ENCODE assay signal across 1 cellular context in the genomic region with DNA sequence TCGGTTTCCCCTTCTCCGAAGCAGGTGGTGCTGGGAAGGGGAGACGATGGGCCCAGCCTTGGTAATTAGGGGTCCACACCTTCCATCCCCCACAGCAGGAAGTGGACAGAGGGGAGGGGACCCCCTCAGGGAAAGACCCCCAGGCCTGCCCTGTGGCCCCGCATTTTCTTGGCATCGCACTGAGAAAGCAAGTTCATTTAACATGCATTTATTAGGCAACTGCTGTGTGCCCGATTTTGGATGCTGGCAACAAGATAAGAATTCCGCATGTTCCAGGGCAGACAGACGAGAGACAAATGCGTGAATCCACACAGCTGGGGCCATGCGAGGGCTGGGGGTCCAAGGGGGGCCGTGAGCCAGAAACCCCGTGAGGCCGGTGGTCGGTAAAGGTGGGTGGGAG.
TF ChIP-seq lines count a peak whose summit lies in the region.

No MANE protein-coding gene starts in this region.

TF ChIP-seq in K562, 482 proteins besides CTCF, POLR2A, EP300 and RAD21 (continued from another document):
- TF ChIP-seq, protein P1, sequence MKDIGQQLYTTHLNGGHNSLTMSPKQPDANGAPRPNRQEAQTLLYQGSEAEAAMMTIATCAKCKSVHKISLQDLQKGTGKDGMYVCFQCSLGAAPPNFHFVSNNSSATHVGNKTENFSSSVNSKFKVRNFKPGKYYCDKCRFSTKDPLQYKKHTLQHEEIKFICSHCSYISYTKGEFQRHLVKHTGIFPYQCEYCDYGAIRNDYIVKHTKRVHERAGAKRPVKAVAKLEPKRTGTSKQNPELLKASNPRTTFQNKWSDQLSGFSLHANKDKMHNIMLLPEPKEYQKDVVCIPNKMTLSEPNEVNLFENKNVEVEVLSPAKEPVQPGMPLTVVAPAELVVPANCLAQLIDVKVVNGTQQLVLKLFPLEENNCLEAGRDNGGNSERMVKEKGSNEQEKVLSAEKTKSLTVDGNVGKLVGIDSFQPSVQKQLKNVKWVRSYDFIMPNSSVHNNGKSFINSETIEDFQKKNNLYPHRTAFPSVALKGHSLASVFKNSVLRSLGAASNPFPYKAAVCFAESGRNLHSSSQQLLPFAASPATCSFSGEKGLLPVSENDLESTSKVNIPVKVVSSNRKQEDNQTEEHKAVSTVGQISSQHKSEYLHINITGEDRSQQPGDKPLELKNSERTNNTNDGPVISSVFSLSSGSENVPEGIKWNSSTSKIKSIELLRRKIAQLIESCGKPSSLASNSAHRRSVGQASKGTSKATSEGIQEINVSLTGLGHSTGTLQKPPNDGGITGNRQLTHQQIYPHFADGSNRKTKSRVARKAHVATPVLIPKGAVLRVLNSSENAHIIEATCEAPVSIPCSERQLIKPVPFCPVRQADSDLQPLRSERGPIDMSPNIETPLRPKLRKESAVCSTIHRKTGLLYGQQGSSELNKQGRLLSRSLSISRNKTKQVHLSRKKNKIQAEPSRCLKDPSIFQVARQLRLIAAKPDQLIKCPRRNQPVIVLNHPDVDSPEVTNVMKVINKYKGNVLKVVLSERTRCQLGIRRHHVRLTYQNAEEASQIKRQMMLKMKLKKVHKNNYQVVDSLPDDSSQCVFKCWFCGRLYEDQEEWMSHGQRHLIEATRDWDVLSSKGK (CRISPR knock-in tag; IDR thresholded peaks at IDR 0.05), result no peak
- 0 out of 2 replicates have a peak, but pooled peaks have one; percentile 14 for TF ChIP-seq KLF13 (tag; IDR thresholded peaks at IDR 0.05; ENCODE audit: borderline replicate concordance, low read depth)
- TF ChIP-seq SRSF7 (optimal IDR thresholded peaks at IDR 0.05; ENCODE audit: low read depth, low read length), result no peak
- TF ChIP-seq MCM2 (IDR thresholded peaks at IDR 0.05; ENCODE audit: low read depth), result no peak
- TF ChIP-seq ZNF785 (CRISPR knock-in tag; IDR thresholded peaks at IDR 0.05), result no peak
- TF ChIP-seq RBM39 (optimal IDR thresholded peaks at IDR 0.05; ENCODE audit: low read depth, low read length), result no peak
- TF ChIP-seq HDAC1 (IDR thresholded peaks at IDR 0.05), result no peak
- no peak for TF ChIP-seq KDM2B (CRISPR knock-in tag; IDR thresholded peaks at IDR 0.05)
- TF ChIP-seq BMI1 (IDR thresholded peaks at IDR 0.05; ENCODE audit: low read length), result no peak
- no peak for TF ChIP-seq GABPB1 (CRISPR knock-in tag; IDR thresholded peaks at IDR 0.05)
- TF ChIP-seq, protein P2, sequence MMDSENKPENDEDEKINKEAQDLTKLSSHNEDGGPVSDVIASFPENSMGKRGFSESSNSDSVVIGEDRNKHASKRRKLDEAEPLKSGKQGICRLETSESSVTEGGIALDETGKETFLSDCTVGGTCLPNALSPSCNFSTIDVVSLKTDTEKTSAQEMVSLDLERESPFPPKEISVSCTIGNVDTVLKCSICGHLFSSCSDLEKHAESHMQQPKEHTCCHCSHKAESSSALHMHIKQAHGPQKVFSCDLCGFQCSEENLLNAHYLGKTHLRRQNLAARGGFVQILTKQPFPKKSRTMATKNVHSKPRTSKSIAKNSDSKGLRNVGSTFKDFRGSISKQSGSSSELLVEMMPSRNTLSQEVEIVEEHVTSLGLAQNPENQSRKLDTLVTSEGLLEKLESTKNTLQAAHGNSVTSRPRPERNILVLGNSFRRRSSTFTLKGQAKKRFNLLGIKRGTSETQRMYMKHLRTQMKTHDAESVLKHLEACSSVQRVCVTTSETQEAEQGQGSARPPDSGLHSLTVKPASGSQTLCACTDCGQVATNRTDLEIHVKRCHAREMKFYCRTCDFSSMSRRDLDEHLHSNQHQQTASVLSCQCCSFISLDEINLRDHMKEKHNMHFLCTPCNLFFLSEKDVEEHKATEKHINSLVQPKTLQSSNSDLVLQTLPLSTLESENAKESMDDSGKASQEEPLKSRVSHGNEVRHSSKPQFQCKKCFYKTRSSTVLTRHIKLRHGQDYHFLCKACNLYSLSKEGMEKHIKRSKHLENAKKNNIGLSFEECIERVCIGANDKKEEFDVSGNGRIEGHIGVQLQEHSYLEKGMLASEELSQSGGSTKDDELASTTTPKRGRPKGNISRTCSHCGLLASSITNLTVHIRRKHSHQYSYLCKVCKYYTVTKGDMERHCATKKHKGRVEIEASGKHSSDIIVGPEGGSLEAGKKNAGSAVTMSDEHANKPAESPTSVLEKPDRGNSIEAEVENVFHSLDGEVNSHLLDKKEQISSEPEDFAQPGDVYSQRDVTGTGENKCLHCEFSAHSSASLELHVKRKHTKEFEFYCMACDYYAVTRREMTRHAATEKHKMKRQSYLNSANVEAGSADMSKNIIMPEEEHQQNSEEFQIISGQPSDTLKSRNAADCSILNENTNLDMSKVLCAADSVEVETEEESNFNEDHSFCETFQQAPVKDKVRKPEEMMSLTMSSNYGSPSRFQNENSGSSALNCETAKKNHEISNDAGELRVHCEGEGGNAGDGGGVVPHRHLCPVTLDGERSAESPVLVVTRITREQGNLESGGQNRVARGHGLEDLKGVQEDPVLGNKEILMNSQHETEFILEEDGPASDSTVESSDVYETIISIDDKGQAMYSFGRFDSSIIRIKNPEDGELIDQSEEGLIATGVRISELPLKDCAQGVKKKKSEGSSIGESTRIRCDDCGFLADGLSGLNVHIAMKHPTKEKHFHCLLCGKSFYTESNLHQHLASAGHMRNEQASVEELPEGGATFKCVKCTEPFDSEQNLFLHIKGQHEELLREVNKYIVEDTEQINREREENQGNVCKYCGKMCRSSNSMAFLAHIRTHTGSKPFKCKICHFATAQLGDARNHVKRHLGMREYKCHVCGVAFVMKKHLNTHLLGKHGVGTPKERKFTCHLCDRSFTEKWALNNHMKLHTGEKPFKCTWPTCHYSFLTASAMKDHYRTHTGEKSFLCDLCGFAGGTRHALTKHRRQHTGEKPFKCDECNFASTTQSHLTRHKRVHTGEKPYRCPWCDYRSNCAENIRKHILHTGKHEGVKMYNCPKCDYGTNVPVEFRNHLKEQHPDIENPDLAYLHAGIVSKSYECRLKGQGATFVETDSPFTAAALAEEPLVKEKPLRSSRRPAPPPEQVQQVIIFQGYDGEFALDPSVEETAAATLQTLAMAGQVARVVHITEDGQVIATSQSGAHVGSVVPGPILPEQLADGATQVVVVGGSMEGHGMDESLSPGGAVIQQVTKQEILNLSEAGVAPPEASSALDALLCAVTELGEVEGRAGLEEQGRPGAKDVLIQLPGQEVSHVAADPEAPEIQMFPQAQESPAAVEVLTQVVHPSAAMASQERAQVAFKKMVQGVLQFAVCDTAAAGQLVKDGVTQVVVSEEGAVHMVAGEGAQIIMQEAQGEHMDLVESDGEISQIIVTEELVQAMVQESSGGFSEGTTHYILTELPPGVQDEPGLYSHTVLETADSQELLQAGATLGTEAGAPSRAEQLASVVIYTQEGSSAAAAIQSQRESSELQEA (IDR thresholded peaks at IDR 0.05; ENCODE audit: low read depth), result no peak
- TF ChIP-seq TAF7 (tag; IDR thresholded peaks at IDR 0.05), result no peak
- TF ChIP-seq, protein P3, sequence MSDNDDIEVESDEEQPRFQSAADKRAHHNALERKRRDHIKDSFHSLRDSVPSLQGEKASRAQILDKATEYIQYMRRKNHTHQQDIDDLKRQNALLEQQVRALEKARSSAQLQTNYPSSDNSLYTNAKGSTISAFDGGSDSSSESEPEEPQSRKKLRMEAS (CRISPR knock-in tag; IDR thresholded peaks at IDR 0.05), result peak; percentile 37; the same call in 1 of the 2 replicates
- TF ChIP-seq, protein P4, sequence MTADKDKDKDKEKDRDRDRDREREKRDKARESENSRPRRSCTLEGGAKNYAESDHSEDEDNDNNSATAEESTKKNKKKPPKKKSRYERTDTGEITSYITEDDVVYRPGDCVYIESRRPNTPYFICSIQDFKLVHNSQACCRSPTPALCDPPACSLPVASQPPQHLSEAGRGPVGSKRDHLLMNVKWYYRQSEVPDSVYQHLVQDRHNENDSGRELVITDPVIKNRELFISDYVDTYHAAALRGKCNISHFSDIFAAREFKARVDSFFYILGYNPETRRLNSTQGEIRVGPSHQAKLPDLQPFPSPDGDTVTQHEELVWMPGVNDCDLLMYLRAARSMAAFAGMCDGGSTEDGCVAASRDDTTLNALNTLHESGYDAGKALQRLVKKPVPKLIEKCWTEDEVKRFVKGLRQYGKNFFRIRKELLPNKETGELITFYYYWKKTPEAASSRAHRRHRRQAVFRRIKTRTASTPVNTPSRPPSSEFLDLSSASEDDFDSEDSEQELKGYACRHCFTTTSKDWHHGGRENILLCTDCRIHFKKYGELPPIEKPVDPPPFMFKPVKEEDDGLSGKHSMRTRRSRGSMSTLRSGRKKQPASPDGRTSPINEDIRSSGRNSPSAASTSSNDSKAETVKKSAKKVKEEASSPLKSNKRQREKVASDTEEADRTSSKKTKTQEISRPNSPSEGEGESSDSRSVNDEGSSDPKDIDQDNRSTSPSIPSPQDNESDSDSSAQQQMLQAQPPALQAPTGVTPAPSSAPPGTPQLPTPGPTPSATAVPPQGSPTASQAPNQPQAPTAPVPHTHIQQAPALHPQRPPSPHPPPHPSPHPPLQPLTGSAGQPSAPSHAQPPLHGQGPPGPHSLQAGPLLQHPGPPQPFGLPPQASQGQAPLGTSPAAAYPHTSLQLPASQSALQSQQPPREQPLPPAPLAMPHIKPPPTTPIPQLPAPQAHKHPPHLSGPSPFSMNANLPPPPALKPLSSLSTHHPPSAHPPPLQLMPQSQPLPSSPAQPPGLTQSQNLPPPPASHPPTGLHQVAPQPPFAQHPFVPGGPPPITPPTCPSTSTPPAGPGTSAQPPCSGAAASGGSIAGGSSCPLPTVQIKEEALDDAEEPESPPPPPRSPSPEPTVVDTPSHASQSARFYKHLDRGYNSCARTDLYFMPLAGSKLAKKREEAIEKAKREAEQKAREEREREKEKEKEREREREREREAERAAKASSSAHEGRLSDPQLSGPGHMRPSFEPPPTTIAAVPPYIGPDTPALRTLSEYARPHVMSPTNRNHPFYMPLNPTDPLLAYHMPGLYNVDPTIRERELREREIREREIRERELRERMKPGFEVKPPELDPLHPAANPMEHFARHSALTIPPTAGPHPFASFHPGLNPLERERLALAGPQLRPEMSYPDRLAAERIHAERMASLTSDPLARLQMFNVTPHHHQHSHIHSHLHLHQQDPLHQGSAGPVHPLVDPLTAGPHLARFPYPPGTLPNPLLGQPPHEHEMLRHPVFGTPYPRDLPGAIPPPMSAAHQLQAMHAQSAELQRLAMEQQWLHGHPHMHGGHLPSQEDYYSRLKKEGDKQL (CRISPR knock-in tag; IDR thresholded peaks at IDR 0.05; ENCODE audit: borderline replicate concordance), result no peak
- peak; percentile 18 for TF ChIP-seq KDM5B (IDR thresholded peaks at IDR 0.05; ENCODE audit: insufficient replicate concordance, low read depth, low read length)
- no peak for TF ChIP-seq TEAD4 (IDR thresholded peaks at IDR 0.05; ENCODE audit: low read length)
- 0 out of 2 replicates have a peak, but pooled peaks have one; percentile 47 for TF ChIP-seq TEAD4 (CRISPR knock-in tag; IDR thresholded peaks at IDR 0.05; ENCODE audit: borderline replicate concordance)
- TF ChIP-seq, protein P5, sequence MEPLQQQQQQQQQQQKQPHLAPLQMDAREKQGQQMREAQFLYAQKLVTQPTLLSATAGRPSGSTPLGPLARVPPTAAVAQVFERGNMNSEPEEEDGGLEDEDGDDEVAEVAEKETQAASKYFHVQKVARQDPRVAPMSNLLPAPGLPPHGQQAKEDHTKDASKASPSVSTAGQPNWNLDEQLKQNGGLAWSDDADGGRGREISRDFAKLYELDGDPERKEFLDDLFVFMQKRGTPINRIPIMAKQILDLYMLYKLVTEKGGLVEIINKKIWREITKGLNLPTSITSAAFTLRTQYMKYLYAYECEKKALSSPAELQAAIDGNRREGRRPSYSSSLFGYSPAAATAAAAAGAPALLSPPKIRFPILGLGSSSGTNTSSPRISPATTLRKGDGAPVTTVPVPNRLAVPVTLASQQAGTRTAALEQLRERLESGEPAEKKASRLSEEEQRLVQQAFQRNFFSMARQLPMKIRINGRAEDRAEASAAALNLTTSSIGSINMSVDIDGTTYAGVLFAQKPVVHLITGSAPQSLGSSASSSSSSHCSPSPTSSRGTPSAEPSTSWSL (CRISPR knock-in tag; IDR thresholded peaks at IDR 0.05; ENCODE audit: borderline replicate concordance), result no peak
- no peak for TF ChIP-seq PURB (CRISPR knock-in tag; IDR thresholded peaks at IDR 0.05; ENCODE audit: low read depth)
- no peak for TF ChIP-seq NBN (IDR thresholded peaks at IDR 0.05; ENCODE audit: low read depth)
- no peak for TF ChIP-seq ELF4 (CRISPR knock-in tag; IDR thresholded peaks at IDR 0.05)
- TF ChIP-seq, protein P6, sequence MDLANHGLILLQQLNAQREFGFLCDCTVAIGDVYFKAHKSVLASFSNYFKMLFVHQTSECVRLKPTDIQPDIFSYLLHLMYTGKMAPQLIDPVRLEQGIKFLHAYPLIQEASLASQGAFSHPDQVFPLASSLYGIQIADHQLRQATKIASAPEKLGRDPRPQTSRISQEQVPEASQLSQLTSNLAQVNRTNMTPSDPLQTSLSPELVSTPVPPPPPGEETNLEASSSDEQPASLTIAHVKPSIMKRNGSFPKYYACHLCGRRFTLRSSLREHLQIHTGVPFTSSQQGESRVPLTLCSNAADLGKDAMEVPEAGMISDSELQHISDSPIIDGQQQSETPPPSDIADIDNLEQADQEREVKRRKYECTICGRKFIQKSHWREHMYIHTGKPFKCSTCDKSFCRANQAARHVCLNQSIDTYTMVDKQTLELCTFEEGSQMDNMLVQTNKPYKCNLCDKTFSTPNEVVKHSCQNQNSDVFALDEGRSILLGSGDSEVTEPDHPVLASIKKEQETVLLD (IDR thresholded peaks at IDR 0.05), result peak; percentile 68; the same call in 1 of the 2 replicates
- no peak for TF ChIP-seq CCNT2 (IDR thresholded peaks at IDR 0.05; ENCODE audit: borderline replicate concordance, extremely low read depth, insufficient read length, low read depth, low read length)
- 0 out of 2 replicates have a peak, but pooled peaks have one; percentile 13 for TF ChIP-seq ETV1 (tag; conservative IDR thresholded peaks at IDR 0.05; ENCODE audit: low read depth)
- no peak for TF ChIP-seq ZNF224 (CRISPR knock-in tag; IDR thresholded peaks at IDR 0.05)
- TF ChIP-seq LARP7 (IDR thresholded peaks at IDR 0.05), result no peak
- TF ChIP-seq WHSC1 (IDR thresholded peaks at IDR 0.05; ENCODE audit: low read length), result no peak
- no peak for TF ChIP-seq PTTG1 (tag; IDR thresholded peaks at IDR 0.05; ENCODE audit: low read depth)
- no peak for TF ChIP-seq NCOA2 (IDR thresholded peaks at IDR 0.05; ENCODE audit: partially characterized antibody in 2 of 2)
- TF ChIP-seq, protein P7, sequence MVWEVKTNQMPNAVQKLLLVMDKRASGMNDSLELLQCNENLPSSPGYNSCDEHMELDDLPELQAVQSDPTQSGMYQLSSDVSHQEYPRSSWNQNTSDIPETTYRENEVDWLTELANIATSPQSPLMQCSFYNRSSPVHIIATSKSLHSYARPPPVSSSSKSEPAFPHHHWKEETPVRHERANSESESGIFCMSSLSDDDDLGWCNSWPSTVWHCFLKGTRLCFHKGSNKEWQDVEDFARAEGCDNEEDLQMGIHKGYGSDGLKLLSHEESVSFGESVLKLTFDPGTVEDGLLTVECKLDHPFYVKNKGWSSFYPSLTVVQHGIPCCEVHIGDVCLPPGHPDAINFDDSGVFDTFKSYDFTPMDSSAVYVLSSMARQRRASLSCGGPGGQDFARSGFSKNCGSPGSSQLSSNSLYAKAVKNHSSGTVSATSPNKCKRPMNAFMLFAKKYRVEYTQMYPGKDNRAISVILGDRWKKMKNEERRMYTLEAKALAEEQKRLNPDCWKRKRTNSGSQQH (CRISPR knock-in tag; IDR thresholded peaks at IDR 0.05), result no peak
